8 cellular contexts compared by ENCODE assay signal in genomic region chr14:75069811-75070145, GRCh38. TPM values are rescaled to one million over a fixed set of nuclear protein-coding genes. Genes with fewer than 3 reads are reported as not detected.
DNase-seq lines count a peak whose midpoint lies in the region; TF ChIP-seq lines count a peak whose summit lies in the region.

No MANE protein-coding gene starts in this region.

- peak overlapping the region; percentile 65 for H2AFZ ChIP-seq in Karpas-422 (ENCODE audit: low read length)

- H4K20me1 ChIP-seq in Karpas-422 (ENCODE audit: insufficient read depth, low read depth, low read length), result no peaks in the 10 kb centered on the region

- H3K9ac ChIP-seq in Karpas-422 (ENCODE audit: low read length), result peak overlapping the region; percentile 62
- H3K9ac ChIP-seq in mesendoderm (ENCODE audit: low read length), result peak overlapping the region; percentile 63

- H3K79me1 ChIP-seq in mesendoderm (ENCODE audit: low read length), result peaks cover 2% of the 10 kb centered on the region

- H4K5ac ChIP-seq in mesendoderm (ENCODE audit: low read length), result no peak overlapping the region

- peak overlapping the region; percentile 78 for H3K56ac ChIP-seq in mesendoderm (ENCODE audit: low read length)

- H3K18ac ChIP-seq in mesendoderm (ENCODE audit: low read length), result no peak overlapping the region

- H3K27me3 ChIP-seq in Karpas-422 (ENCODE audit: low read length) (no peaks in the 10 kb centered on the region), mesendoderm (ENCODE audit: insufficient read depth, low read length, poor library complexity) (no peaks in the 10 kb centered on the region)

- H3K4me1 ChIP-seq in Karpas-422 (ENCODE audit: low read length) (peaks cover 31% of the 10 kb centered on the region), mesendoderm (ENCODE audit: control insufficient read depth, low read depth, low read length) (no peaks in the 10 kb centered on the region)

- H3K4me3 ChIP-seq in Karpas-422 (ENCODE audit: low read length) (peak overlapping the region; percentile 63), mesendoderm (ENCODE audit: low read length) (peak overlapping the region; percentile 8)

- no peak overlapping the region for H2BK5ac ChIP-seq in mesendoderm (ENCODE audit: low read length)

- H3K79me2 ChIP-seq in Karpas-422 (ENCODE audit: low read length) (peaks cover 6% of the 10 kb centered on the region; the same call in 1 of the 2 replicates), mesendoderm (ENCODE audit: control insufficient read depth, insufficient read depth, low read length) (no peaks in the 10 kb centered on the region)

- H3K36me3 ChIP-seq in Karpas-422 (ENCODE audit: insufficient read depth, low read length) (no peaks in the 10 kb centered on the region), mesendoderm (ENCODE audit: control insufficient read depth, insufficient read depth, low read length) (no peaks in the 10 kb centered on the region)

- H3K4me2 ChIP-seq in Karpas-422 (ENCODE audit: low read depth, low read length, poor library complexity, severe bottlenecking), result peak overlapping the region; percentile 91
- peak overlapping the region; percentile 67 for H3K4me2 ChIP-seq in mesendoderm (ENCODE audit: low read length)

- no peak overlapping the region for H2BK15ac ChIP-seq in mesendoderm (replicated peaks; ENCODE audit: low read depth)

- no peak for DNase-seq in Karpas-422
- peak; percentile 31 for DNase-seq in cerebellar cortex (ENCODE audit: low spot score)
- DNase-seq in mesendoderm, result no peak
- DNase-seq in mucosa of gallbladder (ENCODE audit: low spot score), result no peak
- DNase-seq in stimulated activated CD4-positive, alpha-beta T cell treated with anti-CD3 and anti-CD28 coated beads, Interleukin-12 subunit alpha, Interleukin-12 subunit beta, amount 100 ng/mL, for 4 hours, result no peak
- no peak for DNase-seq in kidney glomerular epithelial cell (lab: John Stamatoyannopoulos, UW)
- DNase-seq in NCI-H226, result no peak

- H3K9me2 ChIP-seq in Karpas-422 (replicated peaks; ENCODE audit: insufficient read depth, low read length), result no peaks in the 10 kb centered on the region

- H4K8ac ChIP-seq in mesendoderm (ENCODE audit: low read depth, low read length), result no peak overlapping the region

- H3K23ac ChIP-seq in mesendoderm (ENCODE audit: low read length), result no peak overlapping the region

- WGBS in mesendoderm (ENCODE audit: extremely low coverage, insufficient coverage, low lambda C conversion rate), result no CpG with 5 or more reads among the region's 12 CpGs

- peak overlapping the region; percentile 93 for H3K27ac ChIP-seq in 22Rv1
- H3K27ac ChIP-seq in Karpas-422 (ENCODE audit: low read length), result no peak overlapping the region
- no peak overlapping the region for H3K27ac ChIP-seq in mesendoderm (ENCODE audit: low read depth, low read length)

- no peak overlapping the region for H2AK5ac ChIP-seq in mesendoderm (ENCODE audit: low read length)

- H3K9me3 ChIP-seq in Karpas-422 (ENCODE audit: low read length), result no peaks in the 10 kb centered on the region

- H3K4ac ChIP-seq in mesendoderm (ENCODE audit: low read depth, low read length), result no peak overlapping the region

- no peak for TF ChIP-seq CTCF in 22Rv1 (IDR thresholded peaks at IDR 0.05)

- no peak overlapping the region for H2BK120ac ChIP-seq in mesendoderm (ENCODE audit: low read depth, low read length)

RNA-seq across cellular contexts. Expression of gene ZC2HC1C, which starts 0.3 kb away (rescaled TPM):
- total RNA-seq in Karpas-422 (2014; rRNA removed; shearing (Covaris generic); ENCODE audit: low replicate concordance), result 1.1 and 2.9 TPM in 2 replicates
- polyA plus RNA-seq in mesendoderm (2013, experiment 1 of 2), result 0.88 TPM
- 1.3 TPM for polyA plus RNA-seq in mesendoderm (2013, experiment 2 of 2)
- total RNA-seq in mucosa of gallbladder, result 3.9 TPM

RNA-seq across cellular contexts. Expression of gene ACYP1, which starts 6.0 kb away (rescaled TPM):
- total RNA-seq in Karpas-422 (2014; rRNA removed; shearing (Covaris generic); ENCODE audit: low replicate concordance), result 80.3 and 84.2 TPM in 2 replicates
- 19.2 TPM for polyA plus RNA-seq in mesendoderm (2013, experiment 1 of 2)
- 18.2 TPM for polyA plus RNA-seq in mesendoderm (2013, experiment 2 of 2)
- total RNA-seq in mucosa of gallbladder, result 16.5 TPM

RNA-seq across cellular contexts. Expression of gene MLH3, which starts 18.5 kb away (rescaled TPM):
- total RNA-seq in Karpas-422 (2014; rRNA removed; shearing (Covaris generic); ENCODE audit: low replicate concordance), result 58.3 and 71.5 TPM in 2 replicates
- 5.0 TPM for polyA plus RNA-seq in mesendoderm (2013, experiment 1 of 2)
- 4.6 TPM for polyA plus RNA-seq in mesendoderm (2013, experiment 2 of 2)
- 33.2 TPM for total RNA-seq in mucosa of gallbladder

RNA-seq across cellular contexts. Expression of gene NEK9, which starts 57.1 kb away (rescaled TPM):
- 103 and 179 TPM in 2 replicates for total RNA-seq in Karpas-422 (2014; rRNA removed; shearing (Covaris generic); ENCODE audit: low replicate concordance)
- polyA plus RNA-seq in mesendoderm (2013, experiment 1 of 2), result 14.6 TPM
- 12.3 TPM for polyA plus RNA-seq in mesendoderm (2013, experiment 2 of 2)
- 119 TPM for total RNA-seq in mucosa of gallbladder
